ENCODE assay signal across 26 cellular contexts in the genomic region with DNA sequence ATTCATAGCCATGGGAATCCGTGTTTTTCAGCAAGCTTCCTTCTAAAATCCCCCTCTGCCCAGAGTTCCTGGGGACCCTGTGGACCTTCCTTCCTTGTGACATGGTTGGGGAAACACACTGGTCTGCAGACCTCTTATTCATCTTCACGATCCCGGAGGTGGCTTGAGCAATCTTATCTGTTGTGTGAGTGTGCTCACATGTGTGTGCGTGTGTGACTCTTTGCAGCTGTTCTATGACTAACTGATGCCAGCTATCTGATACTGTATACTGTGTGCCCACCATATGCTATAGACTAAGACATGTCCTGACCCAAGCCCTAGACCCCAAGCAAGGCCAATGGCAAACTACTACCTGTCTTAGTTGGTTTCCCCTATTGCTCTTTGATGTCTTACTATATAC. TPM values are rescaled to one million over a fixed set of nuclear protein-coding genes. Genes with fewer than 3 reads are reported as not detected.
"Had no signal": no experiment of that assay in that cellular context is flagged by ENCODE, and none has a peak within 500 bp of the region (broad histone marks: within the 10 kb centered on the region; RNA-seq: fewer than 3 reads in every experiment).

No MANE protein-coding gene starts in this region.

- FAIRE-seq: colon had no signal

- H3K27me3 Mint-ChIP-seq: memory B cell; naive thymus-derived CD8-positive, alpha-beta T cell had no signal

- DNase-seq: activated CD4-positive, alpha-beta T cell treated with anti-CD3 and anti-CD28 coated beads for 36 hours; activated CD4-positive, alpha-beta T cell treated with anti-CD3 and anti-CD28 coated beads, Interleukin-2, amount 50 U/mL, for 48 hours; activated effector memory CD4-positive, alpha-beta T cell treated with Interleukin-2 at 50 U/mL for 16 hours; activated naive CD4-positive, alpha-beta T cell treated with anti-CD3 and anti-CD28 coated beads, Interleukin-2, amount 50 U/mL, for 16 hours; activated T-cell treated with anti-CD3 and anti-CD28 coated beads, Interleukin-2, amount 50 U/mL, for 24 hours; amygdala; caudate nucleus; dorsolateral prefrontal cortex; foreskin keratinocyte; mucosa of descending colon; naive thymus-derived CD8-positive, alpha-beta T cell; right lobe of liver; stimulated activated CD4-positive, alpha-beta T cell treated with anti-CD3 and anti-CD28 coated beads, Interleukin-4, amount 100 ng/mL, for 1 hour; T-helper 2 cell; thyroid gland; WERI-Rb-1 had no signal

- H3K4me3 Mint-ChIP-seq: activated CD4-positive, alpha-beta T cell treated with anti-CD3 and anti-CD28 coated beads for 36 hours; activated T-cell treated with anti-CD3 and anti-CD28 coated beads, Interleukin-2, amount 50 U/mL, for 24 hours; memory B cell; naive thymus-derived CD8-positive, alpha-beta T cell; stimulated activated effector memory CD8-positive, alpha-beta T cell treated with anti-CD3 and anti-CD28 coated beads, Interleukin-12 subunit alpha, Interleukin-12 subunit beta, amount 100 ng/mL, for 72 hours had no signal

- H3K36me3 Mint-ChIP-seq: memory B cell; naive thymus-derived CD8-positive, alpha-beta T cell had no signal

- H3K36me3 ChIP-seq: right lobe of liver, thyroid gland, WERI-Rb-1 had no signal

- H3K27me3 ChIP-seq: hepatocyte, right lobe of liver, thyroid gland had no signal

- ATAC-seq: activated CD4-positive, alpha-beta T cell treated with anti-CD3 and anti-CD28 coated beads for 36 hours; foreskin keratinocyte; mucosa of descending colon; naive thymus-derived CD8-positive, alpha-beta T cell; right lobe of liver; stimulated activated effector memory CD8-positive, alpha-beta T cell treated with anti-CD3 and anti-CD28 coated beads, Interleukin-12 subunit alpha, Interleukin-12 subunit beta, amount 100 ng/mL, for 72 hours had no signal

- H3K9me3 Mint-ChIP-seq: activated T-cell treated with anti-CD3 and anti-CD28 coated beads, Interleukin-2, amount 50 U/mL, for 24 hours; memory B cell; naive thymus-derived CD8-positive, alpha-beta T cell; stimulated activated effector memory CD8-positive, alpha-beta T cell treated with anti-CD3 and anti-CD28 coated beads, Interleukin-12 subunit alpha, Interleukin-12 subunit beta, amount 100 ng/mL, for 72 hours had no signal

- H3K9me3 ChIP-seq: mucosa of descending colon, right lobe of liver, thyroid gland had no signal

- H3K27ac Mint-ChIP-seq: activated CD4-positive, alpha-beta T cell treated with anti-CD3 and anti-CD28 coated beads for 36 hours; activated T-cell treated with anti-CD3 and anti-CD28 coated beads, Interleukin-2, amount 50 U/mL, for 24 hours; memory B cell; stimulated activated effector memory CD8-positive, alpha-beta T cell treated with anti-CD3 and anti-CD28 coated beads, Interleukin-12 subunit alpha, Interleukin-12 subunit beta, amount 100 ng/mL, for 72 hours had no signal

- H3K4me3 ChIP-seq: dorsolateral prefrontal cortex, hepatocyte, mucosa of descending colon, right lobe of liver, smooth muscle cell, thyroid gland had no signal

- H3K79me2 ChIP-seq: hepatocyte, parathyroid adenoma had no signal

- H3K27ac ChIP-seq: dorsolateral prefrontal cortex, epithelial cell of prostate, foreskin keratinocyte, hepatocyte, parathyroid adenoma, right lobe of liver, thyroid gland, WERI-Rb-1 had no signal

- H3K4me1 ChIP-seq: foreskin keratinocyte, parathyroid adenoma, right lobe of liver, thyroid gland had no signal

- H2AFZ ChIP-seq: hepatocyte, parathyroid adenoma had no signal

- H3K9ac ChIP-seq: parathyroid adenoma had no signal

- H3K4me2 ChIP-seq: hepatocyte, smooth muscle cell had no signal

RNA-seq across cellular contexts. Expression of a gene that starts 15.7 kb away (rescaled TPM):
- total RNA-seq: fibroblast of lung; foreskin keratinocyte; hepatocyte; naive thymus-derived CD8-positive, alpha-beta T cell had no signal
- polyA plus RNA-seq: fibroblast of lung; foreskin keratinocyte; naive thymus-derived CD8-positive, alpha-beta T cell had no signal

RNA-seq across cellular contexts. Expression of a gene that starts 17.4 kb away (rescaled TPM):
- total RNA-seq: activated CD4-positive, alpha-beta T cell treated with anti-CD3 and anti-CD28 coated beads for 36 hours; dorsolateral prefrontal cortex; fibroblast of lung; foreskin keratinocyte; liver; mucosa of descending colon; naive thymus-derived CD8-positive, alpha-beta T cell; right lobe of liver; smooth muscle cell; thyroid gland; ureter had no signal
- polyA plus RNA-seq: fibroblast of lung; foreskin keratinocyte; hepatocyte; liver; naive thymus-derived CD8-positive, alpha-beta T cell had no signal
